In the genomic region with DNA sequence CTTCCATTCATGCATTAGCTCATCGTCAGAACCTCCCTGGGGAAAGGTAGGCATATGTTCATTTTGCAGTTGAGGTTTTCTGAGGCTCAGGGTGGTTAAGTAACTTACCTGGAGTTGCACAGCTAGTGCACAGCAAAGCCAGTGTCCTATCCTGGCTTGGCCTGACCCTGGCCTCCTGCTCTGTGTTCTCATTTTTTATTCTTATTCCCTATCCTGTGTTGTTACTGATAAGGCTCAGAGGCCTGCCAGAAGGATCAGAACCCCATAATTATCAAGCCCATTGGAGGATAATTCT, we compare ENCODE assay signal across 22 cellular contexts.
"Had no signal": no experiment of that assay in that cellular context is flagged by ENCODE, and none has a peak within 500 bp of the region (broad histone marks: within the 10 kb centered on the region; RNA-seq: fewer than 3 reads in every experiment).

No MANE protein-coding gene starts in this region.

- DNase-seq: activated B cell treated with CpG ODN at 0.5 μM for 24 hours; activated CD4-positive, alpha-beta memory T cell treated with anti-CD3 and anti-CD28 coated beads, Interleukin-2, amount 10 ng/mL, durations not matched to agents 7 days and 5 days; activated CD4-positive, alpha-beta T cell treated with anti-CD3 and anti-CD28 coated beads for 48 hours; activated CD4-positive, CD25-positive, alpha-beta regulatory T cell treated with anti-CD3 and anti-CD28 coated beads, Interleukin-2, amount 50 U/mL, for 72 hours; activated CD8-positive, alpha-beta memory T cell treated with anti-CD3 and anti-CD28 coated beads for 24 hours; activated CD8-positive, alpha-beta memory T cell treated with anti-CD3 and anti-CD28 coated beads, Interleukin-2, amount 10 ng/mL, durations not matched to agents 7 days and 5 days; activated CD8-positive, alpha-beta memory T cell treated with anti-CD3 and anti-CD28 coated beads, Interleukin-2, amount 50 U/mL, for 48 hours; activated gamma-delta T cell; activated naive CD4-positive, alpha-beta T cell treated with Interleukin-2 at 50 U/mL for 16 hours; activated naive CD8-positive, alpha-beta T cell treated with anti-CD3 and anti-CD28 coated beads, Interleukin-2, amount 10 ng/mL, durations not matched to agents 7 days and 5 days; amygdala; IMR-90; NCI-H1092 treated with DMSO at 0.1 percent for 48 hours; NCI-H1694; NCI-H345; SHP77; SJCRH30; T-helper 9 cell had no signal

- H3K27ac Mint-ChIP-seq: activated B cell treated with CpG ODN at 0.5 μM for 24 hours; activated CD4-positive, alpha-beta memory T cell treated with anti-CD3 and anti-CD28 coated beads, Interleukin-2, amount 10 ng/mL, durations not matched to agents 7 days and 5 days; activated CD8-positive, alpha-beta memory T cell treated with anti-CD3 and anti-CD28 coated beads, Interleukin-2, amount 10 ng/mL, durations not matched to agents 7 days and 5 days; activated naive CD4-positive, alpha-beta T cell treated with anti-CD3 and anti-CD28 coated beads, Interleukin-2, amount 50 U/mL, for 24 hours; activated naive CD8-positive, alpha-beta T cell treated with anti-CD3 and anti-CD28 coated beads, Interleukin-2, amount 10 ng/mL, durations not matched to agents 7 days and 5 days had no signal

- ATAC-seq: activated CD8-positive, alpha-beta memory T cell treated with anti-CD3 and anti-CD28 coated beads, Interleukin-2, amount 10 ng/mL, durations not matched to agents 7 days and 5 days; Panc1 had no signal

- H3K4me1 Mint-ChIP-seq: activated B cell treated with CpG ODN at 0.5 μM for 24 hours had no signal

- H3K4me3 Mint-ChIP-seq: activated B cell treated with CpG ODN at 0.5 μM for 24 hours; activated CD4-positive, alpha-beta memory T cell treated with anti-CD3 and anti-CD28 coated beads, Interleukin-2, amount 10 ng/mL, durations not matched to agents 7 days and 5 days; activated CD8-positive, alpha-beta memory T cell treated with anti-CD3 and anti-CD28 coated beads, Interleukin-2, amount 10 ng/mL, durations not matched to agents 7 days and 5 days; activated naive CD4-positive, alpha-beta T cell treated with anti-CD3 and anti-CD28 coated beads, Interleukin-2, amount 50 U/mL, for 24 hours; activated naive CD8-positive, alpha-beta T cell treated with anti-CD3 and anti-CD28 coated beads, Interleukin-2, amount 10 ng/mL, durations not matched to agents 7 days and 5 days; central memory CD8-positive, alpha-beta T cell had no signal

- H3K27me3 Mint-ChIP-seq: activated B cell treated with CpG ODN at 0.5 μM for 24 hours; activated CD4-positive, alpha-beta memory T cell treated with anti-CD3 and anti-CD28 coated beads, Interleukin-2, amount 10 ng/mL, durations not matched to agents 7 days and 5 days; activated CD8-positive, alpha-beta memory T cell treated with anti-CD3 and anti-CD28 coated beads, Interleukin-2, amount 10 ng/mL, durations not matched to agents 7 days and 5 days; activated naive CD4-positive, alpha-beta T cell treated with anti-CD3 and anti-CD28 coated beads, Interleukin-2, amount 50 U/mL, for 24 hours; activated naive CD8-positive, alpha-beta T cell treated with anti-CD3 and anti-CD28 coated beads, Interleukin-2, amount 10 ng/mL, durations not matched to agents 7 days and 5 days; central memory CD8-positive, alpha-beta T cell had no signal

- H3K9me3 Mint-ChIP-seq: activated B cell treated with CpG ODN at 0.5 μM for 24 hours; activated CD4-positive, alpha-beta memory T cell treated with anti-CD3 and anti-CD28 coated beads, Interleukin-2, amount 10 ng/mL, durations not matched to agents 7 days and 5 days; activated naive CD4-positive, alpha-beta T cell treated with anti-CD3 and anti-CD28 coated beads, Interleukin-2, amount 50 U/mL, for 24 hours; activated naive CD8-positive, alpha-beta T cell treated with anti-CD3 and anti-CD28 coated beads, Interleukin-2, amount 10 ng/mL, durations not matched to agents 7 days and 5 days; activated T-helper 2 cell treated with anti-CD3 and anti-CD28 coated beads, Interferon-gamma antibody, Interleukin-2, Interleukin-4, amounts not matched to agents 10 μg/mL and 5 μg/mL and 100 μg/mL, durations not matched to agents 14 hours and 24 hours and 36 hours; central memory CD8-positive, alpha-beta T cell had no signal
